ENCODE assay signal across 8 cellular contexts in genomic region chr4:2462992-2463762, GRCh38. TPM values are rescaled to one million over a fixed set of nuclear protein-coding genes. Genes with fewer than 3 reads are reported as not detected.
A peak's percentile ranks its signal among the peaks of the same experiment; 100 is the strongest.
DNase-seq lines count a peak whose midpoint lies in the region; TF ChIP-seq lines count a peak whose summit lies in the region.

No MANE protein-coding gene starts in this region.

- H3K9ac ChIP-seq in iPS-20b (ENCODE audit: low read depth, low read length) = no peak overlapping the region

- H3K27ac Mint-ChIP-seq in T-helper 2 cell treated with Interferon-gamma antibody and Interleukin-4, amounts not matched to agents 5 μg/mL and 100 μg/mL, for 36 hours = no peak overlapping the region
- H3K27ac Mint-ChIP-seq in activated T-helper 2 cell treated with anti-CD3 and anti-CD28 coated beads, Interferon-gamma antibody, Interleukin-2, Interleukin-4, amounts not matched to agents 10 μg/mL and 5 μg/mL and 100 μg/mL, durations not matched to agents 14 hours and 24 hours and 36 hours = no peak overlapping the region

- no peak for DNase-seq in T-helper 2 cell treated with Interferon-gamma antibody and Interleukin-4, amounts not matched to agents 5 μg/mL and 100 μg/mL, for 36 hours (ENCODE audit: low spot score)
- DNase-seq in T-helper 2 cell = no peak
- DNase-seq in activated T-helper 2 cell treated with anti-CD3 and anti-CD28 coated beads, Interferon-gamma antibody, Interleukin-2, Interleukin-4, amounts not matched to agents 10 μg/mL and 5 μg/mL and 100 μg/mL, durations not matched to agents 14 hours and 24 hours and 36 hours (ENCODE audit: low spot score) = no peak
- no peak for DNase-seq in stomach
- no peak for DNase-seq in RKO (ENCODE audit: low spot score)
- no peak for DNase-seq in HPDE6-E6E7 (ENCODE audit: extremely low spot score)
- no peak for DNase-seq in NOMO-1 treated with DMSO at 0.1 percent for 48 hours (lab: John Stamatoyannopoulos, UW; ENCODE audit: unreplicated experiment)

- no peaks in the 10 kb centered on the region for H3K9me3 Mint-ChIP-seq in T-helper 2 cell treated with Interferon-gamma antibody and Interleukin-4, amounts not matched to agents 5 μg/mL and 100 μg/mL, for 36 hours
- no peaks in the 10 kb centered on the region for H3K9me3 Mint-ChIP-seq in activated T-helper 2 cell treated with anti-CD3 and anti-CD28 coated beads, Interferon-gamma antibody, Interleukin-2, Interleukin-4, amounts not matched to agents 10 μg/mL and 5 μg/mL and 100 μg/mL, durations not matched to agents 14 hours and 24 hours and 36 hours

- no peak for TF ChIP-seq POLR2A in stomach (IDR thresholded peaks at IDR 0.05)

- H3K4me1 ChIP-seq in iPS-20b (ENCODE audit: insufficient read depth, low read length) (no peaks in the 10 kb centered on the region; the same call in 1 of the 2 replicates), stomach (peaks cover 14 to 43% (median 28%) of the 10 kb centered on the region in 4 donors)

- no peaks in the 10 kb centered on the region for H3K9me3 ChIP-seq in iPS-20b (ENCODE audit: insufficient read depth, low read depth, low read length)
- no peaks in the 10 kb centered on the region for H3K9me3 ChIP-seq in stomach

- TF ChIP-seq CTCF in stomach (IDR thresholded peaks at IDR 0.05) = no peak

- H3K4me3 Mint-ChIP-seq in T-helper 2 cell treated with Interferon-gamma antibody and Interleukin-4, amounts not matched to agents 5 μg/mL and 100 μg/mL, for 36 hours = peak overlapping the region; percentile 69
- peak overlapping the region; percentile 56 for H3K4me3 Mint-ChIP-seq in activated T-helper 2 cell treated with anti-CD3 and anti-CD28 coated beads, Interferon-gamma antibody, Interleukin-2, Interleukin-4, amounts not matched to agents 10 μg/mL and 5 μg/mL and 100 μg/mL, durations not matched to agents 14 hours and 24 hours and 36 hours (ENCODE audit: low read depth)

- peaks cover 3% of the 10 kb centered on the region for H3K36me3 Mint-ChIP-seq in T-helper 2 cell treated with Interferon-gamma antibody and Interleukin-4, amounts not matched to agents 5 μg/mL and 100 μg/mL, for 36 hours (ENCODE audit: low read depth)
- peaks cover 6% of the 10 kb centered on the region for H3K36me3 Mint-ChIP-seq in activated T-helper 2 cell treated with anti-CD3 and anti-CD28 coated beads, Interferon-gamma antibody, Interleukin-2, Interleukin-4, amounts not matched to agents 10 μg/mL and 5 μg/mL and 100 μg/mL, durations not matched to agents 14 hours and 24 hours and 36 hours (ENCODE audit: low read depth)

- no peaks in the 10 kb centered on the region for H3K36me3 ChIP-seq in iPS-20b (ENCODE audit: insufficient read depth, low read depth, low read length)
- no peaks in the 10 kb centered on the region for H3K36me3 ChIP-seq in stomach

- intact Hi-C loops in activated T-helper 2 cell treated with anti-CD3 and anti-CD28 coated beads, Interferon-gamma antibody, Interleukin-2, Interleukin-4, amounts not matched to agents 10 μg/mL and 5 μg/mL and 100 μg/mL, durations not matched to agents 14 hours and 24 hours and 36 hours (cut with micrococcal nuclease) = loop anchor here (10.0 kb wide), 2 partner anchors 458 to 748 kb away; partner anchors contain the start of genes NELFA and SLBP
- intact Hi-C loops in stomach (cut with DNase I; ENCODE audit: low total_unique reads) = no loop called here

- H3K27me3 ChIP-seq in iPS-20b (ENCODE audit: insufficient read depth, low read length) (peaks cover 29% of the 10 kb centered on the region), stomach (peaks cover 0 to 22% (median 0%) of the 10 kb centered on the region in 3 donors)

- 33 to 62% (median 38%) methylated on average over 19 to 35 of the region's 35 CpGs for WGBS in stomach, 5 donors

- no peak for TF ChIP-seq EP300 in stomach (IDR thresholded peaks at IDR 0.05)

- H3K4me3 ChIP-seq in iPS-20b (ENCODE audit: low read length) = peak overlapping the region; percentile 55; the same call in 1 of the 2 replicates
- peak overlapping the region; percentile 58 to 70 (median 66) for H3K4me3 ChIP-seq in stomach

- peaks cover 19% of the 10 kb centered on the region for H3K27me3 Mint-ChIP-seq in T-helper 2 cell treated with Interferon-gamma antibody and Interleukin-4, amounts not matched to agents 5 μg/mL and 100 μg/mL, for 36 hours (ENCODE audit: low read depth)
- peaks cover 19% of the 10 kb centered on the region for H3K27me3 Mint-ChIP-seq in activated T-helper 2 cell treated with anti-CD3 and anti-CD28 coated beads, Interferon-gamma antibody, Interleukin-2, Interleukin-4, amounts not matched to agents 10 μg/mL and 5 μg/mL and 100 μg/mL, durations not matched to agents 14 hours and 24 hours and 36 hours (ENCODE audit: low read depth)

- no peak overlapping the region for H3K27ac ChIP-seq in iPS-20b (ENCODE audit: low read length)
- peak overlapping the region in 2 of 5 donors; percentile 74 to 85 for H3K27ac ChIP-seq in stomach

- H3K4me1 Mint-ChIP-seq in T-helper 2 cell treated with Interferon-gamma antibody and Interleukin-4, amounts not matched to agents 5 μg/mL and 100 μg/mL, for 36 hours (ENCODE audit: low read depth) = peaks cover 15% of the 10 kb centered on the region
- peaks cover 18% of the 10 kb centered on the region for H3K4me1 Mint-ChIP-seq in activated T-helper 2 cell treated with anti-CD3 and anti-CD28 coated beads, Interferon-gamma antibody, Interleukin-2, Interleukin-4, amounts not matched to agents 10 μg/mL and 5 μg/mL and 100 μg/mL, durations not matched to agents 14 hours and 24 hours and 36 hours (ENCODE audit: low read depth)

RNA-seq across cellular contexts. Expression of gene RNF4, which starts 5.7 kb away (rescaled TPM):
- total RNA-seq in activated T-helper 2 cell treated with anti-CD3 and anti-CD28 coated beads, Interferon-gamma antibody, Interleukin-2, Interleukin-4, amounts not matched to agents 10 μg/mL and 5 μg/mL and 100 μg/mL, durations not matched to agents 14 hours and 24 hours and 36 hours = 99.0 and 99.1 TPM in 2 replicates
- 10 to 100 TPM in 4 of 5 donors, 1 to 10 TPM in 1; 5.3 to 75.2 (median 42.9) TPM for total RNA-seq in stomach
- polyA plus RNA-seq in stomach = 10 to 100 TPM; 15.3 to 29.3 (median 28.8) TPM

RNA-seq across cellular contexts. Expression of gene CFAP99, which starts 44.4 kb away (rescaled TPM):
- total RNA-seq in activated T-helper 2 cell treated with anti-CD3 and anti-CD28 coated beads, Interferon-gamma antibody, Interleukin-2, Interleukin-4, amounts not matched to agents 10 μg/mL and 5 μg/mL and 100 μg/mL, durations not matched to agents 14 hours and 24 hours and 36 hours = not detected in 2 replicates
- 1 to 10 TPM in 1 of 5 donors, under 1 TPM in 2, not detected in 2; 0.45 to 1.4 (median 0.92) TPM for total RNA-seq in stomach
- under 1 TPM in 2 of 3 donors, not detected in 1; 0.05 to 0.62 TPM for polyA plus RNA-seq in stomach

RNA-seq across cellular contexts. Expression of gene ZFYVE28, which starts 44.7 kb away (rescaled TPM):
- total RNA-seq in activated T-helper 2 cell treated with anti-CD3 and anti-CD28 coated beads, Interferon-gamma antibody, Interleukin-2, Interleukin-4, amounts not matched to agents 10 μg/mL and 5 μg/mL and 100 μg/mL, durations not matched to agents 14 hours and 24 hours and 36 hours = 10.0 and 11.9 TPM in 2 replicates
- 10 to 100 TPM in 3 of 5 donors, 1 to 10 TPM in 2; 5.1 to 88.8 (median 16.9) TPM for total RNA-seq in stomach
- polyA plus RNA-seq in stomach = 1 to 10 TPM; 4.9 to 6.5 (median 5.3) TPM
